1 cellular context compared by ENCODE assay signal in the genomic region with DNA sequence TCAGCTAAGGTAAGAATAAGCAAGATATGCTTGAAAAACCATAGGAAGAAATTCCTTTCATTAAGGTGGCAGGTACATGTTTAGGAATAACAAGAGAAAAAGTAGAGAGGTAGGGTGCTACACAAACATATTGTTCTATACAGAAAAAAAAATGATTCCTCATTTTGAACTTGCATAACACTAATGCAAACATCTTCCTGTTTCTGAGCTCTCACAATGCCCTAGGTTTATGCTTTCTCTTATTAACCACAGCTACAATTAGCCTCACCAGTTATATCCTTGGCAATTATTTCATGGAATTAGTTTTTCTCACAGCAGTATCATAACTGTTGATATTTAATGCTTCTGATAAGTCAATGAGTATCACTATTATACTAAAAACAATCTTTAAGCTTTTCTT.
TF ChIP-seq lines count a peak whose summit lies in the region.

No MANE protein-coding gene starts in this region.

TF ChIP-seq in A549, 52 proteins besides CTCF, POLR2A, EP300 and RAD21 (continued from another document):
- TF ChIP-seq, protein P1, sequence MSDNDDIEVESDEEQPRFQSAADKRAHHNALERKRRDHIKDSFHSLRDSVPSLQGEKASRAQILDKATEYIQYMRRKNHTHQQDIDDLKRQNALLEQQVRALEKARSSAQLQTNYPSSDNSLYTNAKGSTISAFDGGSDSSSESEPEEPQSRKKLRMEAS (IDR thresholded peaks at IDR 0.05), result no peak
- no peak for TF ChIP-seq FOXS1 (CRISPR knock-in tag; IDR thresholded peaks at IDR 0.05)
- TF ChIP-seq ZNF302 (CRISPR knock-in tag; IDR thresholded peaks at IDR 0.05), result no peak
- TF ChIP-seq, protein P2, sequence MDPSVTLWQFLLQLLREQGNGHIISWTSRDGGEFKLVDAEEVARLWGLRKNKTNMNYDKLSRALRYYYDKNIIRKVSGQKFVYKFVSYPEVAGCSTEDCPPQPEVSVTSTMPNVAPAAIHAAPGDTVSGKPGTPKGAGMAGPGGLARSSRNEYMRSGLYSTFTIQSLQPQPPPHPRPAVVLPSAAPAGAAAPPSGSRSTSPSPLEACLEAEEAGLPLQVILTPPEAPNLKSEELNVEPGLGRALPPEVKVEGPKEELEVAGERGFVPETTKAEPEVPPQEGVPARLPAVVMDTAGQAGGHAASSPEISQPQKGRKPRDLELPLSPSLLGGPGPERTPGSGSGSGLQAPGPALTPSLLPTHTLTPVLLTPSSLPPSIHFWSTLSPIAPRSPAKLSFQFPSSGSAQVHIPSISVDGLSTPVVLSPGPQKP (IDR thresholded peaks at IDR 0.05; ENCODE audit: low read depth, low read length), result no peak
- TF ChIP-seq POLR2AphosphoS2 (conservative IDR thresholded peaks at IDR 0.05; ENCODE audit: low read length), result no peak
- no peak for TF ChIP-seq CHD2 (IDR thresholded peaks at IDR 0.05; ENCODE audit: low read length, partially characterized antibody)
TF ChIP-seq in A549: peak in this region for 0.
